Comparison of ENCODE assay signal across 21 cellular contexts in the genomic region with DNA sequence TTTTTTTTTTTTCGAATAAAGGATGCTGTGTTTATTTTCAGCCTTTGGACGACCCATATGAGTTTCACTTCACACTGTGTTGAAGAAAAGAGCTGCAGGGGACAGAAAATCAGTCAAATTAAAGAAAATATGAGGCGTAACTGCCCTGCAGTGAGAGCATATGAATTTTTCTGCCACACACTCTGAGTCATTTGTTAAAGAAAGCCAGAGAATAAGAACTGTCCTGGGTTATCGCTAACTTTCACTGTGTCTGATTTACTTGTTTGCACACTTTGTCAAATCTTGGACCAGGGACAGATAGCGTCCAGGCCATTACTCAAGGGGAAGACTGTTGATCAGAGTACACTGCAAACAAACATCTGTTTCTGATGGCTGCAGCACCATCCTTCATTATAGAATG.
"Had no signal": no experiment of that assay in that cellular context is flagged by ENCODE, and none has a peak within 500 bp of the region (broad histone marks: within the 10 kb centered on the region; RNA-seq: fewer than 3 reads in every experiment).

No MANE protein-coding gene starts in this region.

- H3K27ac ChIP-seq: foreskin keratinocyte, heart right ventricle, left lung, neutrophil, parathyroid adenoma, right lobe of liver, stomach, thyroid gland had no signal

- H3K4me3 ChIP-seq: heart right ventricle, left lung, right lobe of liver, stomach, thyroid gland had no signal

- H3K79me2 ChIP-seq: parathyroid adenoma had no signal

- H3K4me1 ChIP-seq: foreskin keratinocyte, left lung, parathyroid adenoma, right lobe of liver, stomach, thyroid gland had no signal

- DNase-seq: cortex of kidney; effector memory CD8-positive, alpha-beta T cell; erythroblast; foreskin keratinocyte; glutamatergic neuron; heart right ventricle; hippocampal formation; left cardiac atrium; left lung; mammary epithelial cell; naive B cell; right lobe of liver; stimulated activated CD4-positive, alpha-beta T cell treated with anti-CD3 and anti-CD28 coated beads, Interleukin-2, amount 100 ng/mL, for 24 hours; stimulated activated CD4-positive, alpha-beta T cell treated with anti-CD3 and anti-CD28 coated beads, Interleukin-4, amount 100 ng/mL, for 24 hours; stimulated activated naive CD4-positive, alpha-beta T cell treated with Interleukin-2 at 50 U/mL for 16 hours; stomach; thyroid gland had no signal

- ATAC-seq: effector memory CD8-positive, alpha-beta T cell; foreskin keratinocyte; heart right ventricle; left lung; natural killer cell treated with Interleukin-12 subunit alpha and Interleukin-12 subunit beta and Interleukin-15 and Interleukin-18, amount 100 ng/mL, for 72 hours; right lobe of liver; stimulated activated effector memory CD8-positive, alpha-beta T cell treated with anti-CD3 and anti-CD28 coated beads, Interleukin-12 subunit alpha, Interleukin-12 subunit beta, amount 100 ng/mL, for 72 hours had no signal

- H3K36me3 ChIP-seq: heart right ventricle, left lung, neutrophil, right lobe of liver, stomach, thyroid gland had no signal

- H3K27me3 ChIP-seq: foreskin keratinocyte, heart right ventricle, left lung, neutrophil, right lobe of liver, stomach, thyroid gland had no signal

- H2AFZ ChIP-seq: parathyroid adenoma had no signal

- H3K9ac ChIP-seq: parathyroid adenoma had no signal

- H3K9me3 ChIP-seq: neutrophil, right lobe of liver, thyroid gland had no signal
